ENCODE assay signal across 14 cellular contexts in the genomic region with DNA sequence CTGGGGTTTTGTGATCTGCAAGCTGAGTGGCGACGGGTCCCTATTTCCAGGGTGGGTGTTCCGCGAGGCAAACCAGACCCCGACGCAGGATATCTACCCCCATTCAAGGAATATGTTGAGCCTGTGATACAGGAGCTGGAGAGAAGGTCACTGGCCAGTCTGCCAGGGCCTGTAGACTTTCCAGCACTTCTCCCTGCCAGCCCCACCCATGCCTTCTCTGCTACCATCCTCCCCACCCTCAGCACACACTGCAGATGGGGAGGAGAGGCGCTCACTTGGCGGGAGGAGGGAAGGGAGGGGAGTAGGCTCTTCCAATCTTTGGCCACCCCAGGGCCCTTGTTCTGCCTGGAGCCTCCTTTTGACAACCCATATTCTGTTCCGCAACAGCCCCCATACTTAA.
DNase-seq lines count a peak whose midpoint lies in the region; ATAC-seq and TF ChIP-seq lines count a peak whose summit lies in the region.
"Had no signal": no experiment of that assay in that cellular context is flagged by ENCODE, and none has a peak within 500 bp of the region (broad histone marks: within the 10 kb centered on the region; RNA-seq: fewer than 3 reads in every experiment).

No MANE protein-coding gene starts in this region.

- H3K79me2 ChIP-seq in smooth muscle cell (ENCODE audit: low read depth), result no peaks in the 10 kb centered on the region

- DNase-seq in GM03348 (ENCODE audit: low spot score) (peak; percentile 67), chondrocyte (ENCODE audit: low spot score) (no peak), left colon (peak in 1 of 2 donors; percentile 48), smooth muscle cell (lab: John Stamatoyannopoulos, UW; ENCODE audit: unreplicated experiment) (no peak), BE2C (no peak), HK-2 (ENCODE audit: unreplicated experiment) (no peak), glutamatergic neuron (no peak)
- no peak for DNase-seq in effector memory CD8-positive, alpha-beta T cell
- DNase-seq: activated CD8-positive, alpha-beta T cell treated with anti-CD3 and anti-CD28 coated beads, Interleukin-2, amount 10 ng/mL, durations not matched to agents 7 days and 5 days; amniotic stem cell; CD8-positive, alpha-beta T cell; Kasumi-1; natural killer cell; NCI-H524 treated with DMSO at 0.1 percent for 48 hours had no signal

- no peaks in the 10 kb centered on the region for H3K9me3 Mint-ChIP-seq in chondrocyte (ENCODE audit: low read depth)
- H3K9me3 Mint-ChIP-seq in effector memory CD8-positive, alpha-beta T cell, result no peaks in the 10 kb centered on the region
- peaks cover 2% of the 10 kb centered on the region for H3K9me3 Mint-ChIP-seq in glutamatergic neuron (ENCODE audit: unreplicated experiment)
- H3K9me3 Mint-ChIP-seq: CD8-positive, alpha-beta T cell; natural killer cell had no signal

- H3K36me3 ChIP-seq in smooth muscle cell (ENCODE audit: low read depth) (no peaks in the 10 kb centered on the region), BE2C (no peaks in the 10 kb centered on the region)

- H3K9me3 ChIP-seq in smooth muscle cell (replicated peaks; ENCODE audit: low read depth) (no peaks in the 10 kb centered on the region), BE2C (no peaks in the 10 kb centered on the region)

- H3K4me3 ChIP-seq in smooth muscle cell (no peak overlapping the region), BE2C (ENCODE audit: low read depth, low read length) (no peak overlapping the region)

- H3K36me3 Mint-ChIP-seq in chondrocyte (ENCODE audit: low read depth), result no peaks in the 10 kb centered on the region
- no peaks in the 10 kb centered on the region for H3K36me3 Mint-ChIP-seq in effector memory CD8-positive, alpha-beta T cell (ENCODE audit: insufficient read depth)
- no peaks in the 10 kb centered on the region for H3K36me3 Mint-ChIP-seq in glutamatergic neuron (ENCODE audit: unreplicated experiment)
- H3K36me3 Mint-ChIP-seq: CD8-positive, alpha-beta T cell; natural killer cell had no signal

- H3F3A ChIP-seq in smooth muscle cell (ENCODE audit: low read depth), result peaks cover 14% of the 10 kb centered on the region

- H3K4me3 Mint-ChIP-seq in chondrocyte (ENCODE audit: unreplicated experiment) (peak overlapping the region; percentile 60), glutamatergic neuron (ENCODE audit: unreplicated experiment) (no peak overlapping the region)
- H3K4me3 Mint-ChIP-seq in effector memory CD8-positive, alpha-beta T cell, result no peak overlapping the region
- H3K4me3 Mint-ChIP-seq: activated CD8-positive, alpha-beta T cell treated with anti-CD3 and anti-CD28 coated beads, Interleukin-2, amount 10 ng/mL, durations not matched to agents 7 days and 5 days; CD8-positive, alpha-beta T cell; natural killer cell had no signal

- 64% methylated on average over 9 of the region's 9 CpGs for WGBS in smooth muscle cell (ENCODE audit: low lambda C conversion rate)

- H3K27ac Mint-ChIP-seq in chondrocyte (ENCODE audit: unreplicated experiment), result peak overlapping the region; percentile 100
- no peak overlapping the region for H3K27ac Mint-ChIP-seq in effector memory CD8-positive, alpha-beta T cell
- no peak overlapping the region for H3K27ac Mint-ChIP-seq in glutamatergic neuron (ENCODE audit: unreplicated experiment)
- H3K27ac Mint-ChIP-seq: activated CD8-positive, alpha-beta T cell treated with anti-CD3 and anti-CD28 coated beads, Interleukin-2, amount 10 ng/mL, durations not matched to agents 7 days and 5 days; CD8-positive, alpha-beta T cell; natural killer cell had no signal

- H3K9ac ChIP-seq in smooth muscle cell (ENCODE audit: low read depth), result peak overlapping the region; percentile 98

- peak overlapping the region; percentile 100 for H3K27ac ChIP-seq in smooth muscle cell (ENCODE audit: low read depth)

- H3K27me3 Mint-ChIP-seq in chondrocyte (ENCODE audit: low read depth), result no peaks in the 10 kb centered on the region
- H3K27me3 Mint-ChIP-seq in effector memory CD8-positive, alpha-beta T cell, result peaks cover 28 to 55% of the 10 kb centered on the region in 2 donors
- peaks cover 7% of the 10 kb centered on the region for H3K27me3 Mint-ChIP-seq in glutamatergic neuron (ENCODE audit: unreplicated experiment)

- ATAC-seq in left colon, result peak; percentile 80
- ATAC-seq in effector memory CD8-positive, alpha-beta T cell (replicated peaks), result no peak
- ATAC-seq: activated CD8-positive, alpha-beta T cell treated with anti-CD3 and anti-CD28 coated beads, Interleukin-2, amount 10 ng/mL, durations not matched to agents 7 days and 5 days; CD8-positive, alpha-beta T cell; natural killer cell had no signal

- peak overlapping the region; percentile 37 for H3K4me2 ChIP-seq in smooth muscle cell

- peaks cover 36% of the 10 kb centered on the region for H3K4me1 Mint-ChIP-seq in chondrocyte (ENCODE audit: low read depth)
- H3K4me1 Mint-ChIP-seq in effector memory CD8-positive, alpha-beta T cell (ENCODE audit: low read depth in 2 of 2), result no peaks in the 10 kb centered on the region
- no peaks in the 10 kb centered on the region for H3K4me1 Mint-ChIP-seq in glutamatergic neuron (ENCODE audit: low read depth, unreplicated experiment)

- H3K4me1 ChIP-seq in smooth muscle cell (ENCODE audit: low read depth) (peaks cover 15% of the 10 kb centered on the region), BE2C (peaks cover 11% of the 10 kb centered on the region)

- no peaks in the 10 kb centered on the region for H4K20me1 ChIP-seq in smooth muscle cell (ENCODE audit: low read depth)

- H2AFZ ChIP-seq in smooth muscle cell (ENCODE audit: low read depth), result peak overlapping the region; percentile 77

- intact Hi-C loops in left colon (cut with DNase I, micrococcal nuclease), result no loop called here

- H3K27me3 ChIP-seq in smooth muscle cell (ENCODE audit: low read depth) (no peaks in the 10 kb centered on the region), BE2C (no peaks in the 10 kb centered on the region)

- TF ChIP-seq CTCF in chondrocyte (IDR thresholded peaks at IDR 0.05) (no peak), smooth muscle cell (IDR thresholded peaks at IDR 0.05; ENCODE audit: borderline replicate concordance, insufficient read depth, poor library complexity, severe bottlenecking) (no peak), BE2C (IDR thresholded peaks at IDR 0.05; ENCODE audit: low read depth, low read length) (no peak), glutamatergic neuron (IDR thresholded peaks at IDR 0.05; ENCODE audit: partially characterized antibody, unreplicated experiment) (no peak)
